ENCODE assay signal across 8 cellular contexts in the genomic region with DNA sequence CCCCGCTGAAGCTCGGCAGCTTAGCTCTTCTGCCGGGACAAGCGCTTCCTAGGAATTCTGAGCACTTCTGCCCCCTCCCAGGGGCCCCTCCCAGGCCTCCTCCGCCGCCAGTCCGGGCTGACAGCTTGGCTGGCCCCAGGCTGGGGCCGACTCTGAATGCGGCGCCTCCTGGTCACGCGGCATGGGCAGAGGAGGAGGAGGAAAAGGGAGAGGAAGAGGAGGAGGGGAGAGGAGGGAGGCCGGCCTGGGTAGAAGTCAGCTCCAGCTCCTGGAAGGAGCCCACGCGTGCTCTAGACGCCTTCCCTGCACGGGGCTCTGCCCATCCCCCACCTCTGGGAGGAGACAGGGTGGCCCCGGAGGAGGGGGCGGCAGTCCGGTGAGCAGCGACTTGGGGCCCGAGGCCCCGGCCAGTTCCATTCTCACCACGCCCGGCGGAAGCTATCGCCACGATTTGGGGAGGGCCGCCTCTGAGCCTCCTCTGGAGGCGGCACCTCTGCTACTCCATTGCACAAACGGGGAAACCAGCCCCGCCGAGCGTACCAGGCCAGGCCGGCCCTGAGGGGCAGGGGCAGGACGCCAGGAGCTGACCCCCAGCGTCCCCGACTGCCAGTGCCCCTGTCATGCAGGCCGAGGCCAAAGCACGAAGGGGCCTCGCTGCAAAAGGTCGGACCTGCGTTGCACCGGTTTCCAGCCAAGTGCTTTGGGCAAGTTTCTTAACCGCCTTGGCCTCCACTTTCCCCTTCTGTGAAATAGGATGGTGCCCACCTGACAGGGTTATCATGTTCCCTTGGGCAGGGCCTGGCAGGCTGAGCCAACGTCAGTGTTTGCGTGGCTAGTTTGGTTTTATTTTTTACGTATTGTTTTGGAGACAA. TPM values are rescaled to one million over a fixed set of nuclear protein-coding genes. Genes with fewer than 3 reads are reported as not detected.
DNase-seq lines count a peak whose midpoint lies in the region; ATAC-seq, FAIRE-seq and TF ChIP-seq lines count a peak whose summit lies in the region.

No MANE protein-coding gene starts in this region.

- H3K9ac ChIP-seq in HUES6 (ENCODE audit: low read length): peak overlapping the region; percentile 42
- H3K9ac ChIP-seq in HepG2 (ENCODE audit: insufficient read depth, low read depth, low read length): peak overlapping the region; percentile 48; the same call in 1 of the 2 replicates

- BruUV-seq in MCF 10A (replicated peaks; lab: Mats Ljungman, UMichigan) (no TSS peak), HepG2 (replicated peaks; lab: Mats Ljungman, UMichigan) (no TSS peak)

- TF ChIP-seq POLR2A in HepG2 (IDR thresholded peaks at IDR 0.05; ENCODE audit: insufficient read depth in 1 of 2, low read depth in 2 of 2, low read length in 2 of 2): no peak

- TF ChIP-seq CTCF in MCF 10A (IDR thresholded peaks at IDR 0.05; ENCODE audit: unreplicated experiment) (no peak), HepG2 (CRISPR knock-in tag; IDR thresholded peaks at IDR 0.05) (no peak), type B pancreatic cell (conservative IDR thresholded peaks at IDR 0.05) (no peak)

- H3K79me2 ChIP-seq in HepG2 (ENCODE audit: insufficient read depth, low read length): no peaks in the 10 kb centered on the region

- no peak for ATAC-seq in HepG2
- ATAC-seq in GM19351 (IDR thresholded peaks at IDR 0.05; ENCODE audit: unreplicated experiment): no peak
- no peak for ATAC-seq in HG02798 (IDR thresholded peaks at IDR 0.05; ENCODE audit: poor library complexity, unreplicated experiment)
- ATAC-seq in HG03342 (IDR thresholded peaks at IDR 0.05; ENCODE audit: unreplicated experiment): no peak

- peaks cover 9% of the 10 kb centered on the region for H3K27me3 Mint-ChIP-seq in MCF 10A (ENCODE audit: insufficient read depth, unreplicated experiment)
- peaks cover 26% of the 10 kb centered on the region for H3K27me3 Mint-ChIP-seq in type B pancreatic cell

- no peak overlapping the region for H3K27ac Mint-ChIP-seq in MCF 10A (ENCODE audit: low read depth, unreplicated experiment)
- H3K27ac Mint-ChIP-seq in type B pancreatic cell: peak overlapping the region; percentile 69

- H4K20me1 ChIP-seq in HepG2 (ENCODE audit: insufficient read depth, low read length): no peaks in the 10 kb centered on the region

- H3K36me3 ChIP-seq in HUES6 (ENCODE audit: control insufficient read depth, insufficient read depth, low read length): no peaks in the 10 kb centered on the region
- H3K36me3 ChIP-seq in HepG2 (replicated peaks in 1 of 2; ENCODE audit: control insufficient read depth in 1 of 2, insufficient read depth in 2 of 2, low read length in 2 of 2): no peaks in the 10 kb centered on the region

- CTCF ChIA-PET in MCF 10A (lab: Yijun Ruan, JAX) (interaction anchor here (0.5 to 3.3 kb wide), 3 partner anchors 29 to 83 kb away, joined by 3 to 17 read pairs (median 3); no protein-coding TSS in a partner anchor), HepG2 (lab: Yijun Ruan, JAX; ENCODE audit: low intra/inter-chr PET ratio, low total read pairs) (no interaction called here)

- peak overlapping the region; percentile 84 for H3K4me3 ChIP-seq in HUES6 (ENCODE audit: low read depth, low read length)
- H3K4me3 ChIP-seq in HepG2 (replicated peaks in 1 of 3; ENCODE audit: insufficient read depth in 1 of 3, low read depth in 2 of 3, low read length in 3 of 3): peak overlapping the region; percentile 15 to 72 (median 63); a peak in 4 of 6 replicates

- DNase-seq in AG08396 (ENCODE audit: low spot score) (peak; percentile 22), MCF 10A (ENCODE audit: unreplicated experiment) (no peak), HepG2 (ENCODE audit: low spot score) (no peak), type B pancreatic cell (ENCODE audit: extremely low spot score, unreplicated experiment) (no peak)

- H3K4me3 Mint-ChIP-seq in MCF 10A (ENCODE audit: unreplicated experiment) (peak overlapping the region; percentile 94), type B pancreatic cell (peak overlapping the region; percentile 85)

- H3K4me1 ChIP-seq in HUES6 (ENCODE audit: control insufficient read depth, insufficient read depth, low read length) (peaks cover 31% of the 10 kb centered on the region), HepG2 (ENCODE audit: insufficient read depth, low read length) (peaks cover 52% of the 10 kb centered on the region)

- H3K27ac ChIP-seq in HUES6 (ENCODE audit: low read depth, low read length): no peak overlapping the region
- H3K27ac ChIP-seq in HepG2 (ENCODE audit: extremely low read length, insufficient read depth, low read length): no peak overlapping the region

- H3K36me3 Mint-ChIP-seq in MCF 10A (ENCODE audit: insufficient read depth, unreplicated experiment) (no peaks in the 10 kb centered on the region), type B pancreatic cell (no peaks in the 10 kb centered on the region)

- H3K4me1 Mint-ChIP-seq in MCF 10A (ENCODE audit: insufficient read depth, unreplicated experiment) (peaks cover 9% of the 10 kb centered on the region), type B pancreatic cell (ENCODE audit: unreplicated experiment) (peaks cover 23% of the 10 kb centered on the region)

- H3K9me3 Mint-ChIP-seq in MCF 10A (ENCODE audit: unreplicated experiment) (no peaks in the 10 kb centered on the region), type B pancreatic cell (no peaks in the 10 kb centered on the region)

- POLR2A ChIA-PET in MCF 10A (lab: Yijun Ruan, JAX): interaction anchor here (1.2 kb wide), 1 partner anchor 237 kb away, joined by 3 read pairs; a partner anchor contains a TSS
- POLR2A ChIA-PET in HepG2 (lab: Yijun Ruan, JAX): no interaction called here

- TF ChIP-seq EP300 in HepG2 (IDR thresholded peaks at IDR 0.05; ENCODE audit: low read depth in 2 of 2, low read length in 2 of 2) (no peak), HepG2 (CRISPR knock-in tag; IDR thresholded peaks at IDR 0.05; ENCODE audit: borderline replicate concordance) (no peak)

- no peaks in the 10 kb centered on the region for H3K9me3 ChIP-seq in HUES6 (ENCODE audit: control insufficient read depth, insufficient read depth, low read depth, low read length)
- H3K9me3 ChIP-seq in HepG2 (ENCODE audit: low read length): no peaks in the 10 kb centered on the region

- FAIRE-seq in HepG2 (lab: Jason Lieb, UNC): no peak

- H2AFZ ChIP-seq in HepG2 (ENCODE audit: low read length): no peak overlapping the region

- WGBS in HepG2 (ENCODE audit: low lambda C conversion rate): 29% methylated on average over 14 of the region's 48 CpGs

- peaks cover 17% of the 10 kb centered on the region for H3K27me3 ChIP-seq in HUES6 (ENCODE audit: control insufficient read depth, insufficient read depth, low read length)
- no peaks in the 10 kb centered on the region for H3K27me3 ChIP-seq in HepG2 (ENCODE audit: control insufficient read depth in 1 of 2, insufficient read depth in 2 of 2, low read length in 2 of 2)

- in situ Hi-C loops in HepG2 (cut with HindIII; ENCODE audit: extremely low pct_ligation_motif_present, low pct_unique_long_range_greater_than_20kb): no loop called here

- no peak for TF ChIP-seq RAD21 in HepG2 (CRISPR knock-in tag; IDR thresholded peaks at IDR 0.05)

- intact Hi-C loops in MCF 10A (cut with micrococcal nuclease): loop anchor here (1.0 kb wide), 1 partner anchor 32 kb away; a partner anchor contains a TSS
- intact Hi-C loops in HepG2 (cut with micrococcal nuclease; ENCODE audit: unreplicated experiment): loop anchor here (2.0 kb wide), 1 partner anchor 33 kb away; a partner anchor contains a TSS

- peak overlapping the region; percentile 73 for H3K4me2 ChIP-seq in HepG2 (ENCODE audit: low read depth, low read length)

TF ChIP-seq in HepG2, 621 proteins besides CTCF, POLR2A, EP300 and RAD21 (continues in another document):
- TF ChIP-seq CBX1 (IDR thresholded peaks at IDR 0.05; ENCODE audit: low read depth): no peak
- no peak for TF ChIP-seq ZMYM3 (CRISPR knock-in tag; IDR thresholded peaks at IDR 0.05)
- no peak for TF ChIP-seq ZNF737 (CRISPR knock-in tag; IDR thresholded peaks at IDR 0.05; ENCODE audit: borderline replicate concordance)
- TF ChIP-seq, protein P1, sequence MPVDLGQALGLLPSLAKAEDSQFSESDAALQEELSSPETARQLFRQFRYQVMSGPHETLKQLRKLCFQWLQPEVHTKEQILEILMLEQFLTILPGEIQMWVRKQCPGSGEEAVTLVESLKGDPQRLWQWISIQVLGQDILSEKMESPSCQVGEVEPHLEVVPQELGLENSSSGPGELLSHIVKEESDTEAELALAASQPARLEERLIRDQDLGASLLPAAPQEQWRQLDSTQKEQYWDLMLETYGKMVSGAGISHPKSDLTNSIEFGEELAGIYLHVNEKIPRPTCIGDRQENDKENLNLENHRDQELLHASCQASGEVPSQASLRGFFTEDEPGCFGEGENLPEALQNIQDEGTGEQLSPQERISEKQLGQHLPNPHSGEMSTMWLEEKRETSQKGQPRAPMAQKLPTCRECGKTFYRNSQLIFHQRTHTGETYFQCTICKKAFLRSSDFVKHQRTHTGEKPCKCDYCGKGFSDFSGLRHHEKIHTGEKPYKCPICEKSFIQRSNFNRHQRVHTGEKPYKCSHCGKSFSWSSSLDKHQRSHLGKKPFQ (CRISPR knock-in tag; IDR thresholded peaks at IDR 0.05; ENCODE audit: insufficient replicate concordance): no peak

RNA-seq across cellular contexts. Expression of a gene that starts 31.6 kb away (rescaled TPM):
- total RNA-seq in MCF 10A (2022) (3.0 and 3.5 TPM in 2 replicates), HepG2 (2016; rRNA removed; fragmentation: Illumina TruSeq; extraction: Trizol) (46.9 and 50.6 TPM in 2 replicates), type B pancreatic cell (ENCODE audit: low replicate concordance) (12.0 and 13.5 TPM in 2 replicates)
- 38.2 and 42.8 TPM in 2 replicates for total RNA-seq in HepG2 (2016; cell fraction: cytosol; rRNA removed; fragmentation: Illumina TruSeq; extraction: Trizol; ENCODE audit: low read depth)
- total RNA-seq in HepG2 (2016; cell fraction: insoluble cytoplasmic fraction; rRNA removed; fragmentation: Illumina TruSeq; extraction: Trizol): 46.5 and 48.3 TPM in 2 replicates
- total RNA-seq in HepG2 (2016; cell fraction: membrane; rRNA removed; fragmentation: Illumina TruSeq; extraction: Trizol): 68.3 and 74.7 TPM in 2 replicates
- 25.8 and 26.1 TPM in 2 replicates for total RNA-seq in HepG2 (2016; cell fraction: nucleus; rRNA removed; fragmentation: Illumina TruSeq; extraction: Trizol)
- polyA plus RNA-seq in HepG2 (2011; rRNA removed): 12.4 and 16.0 TPM in 2 replicates
- 13.7 and 13.8 TPM in 2 replicates for polyA plus RNA-seq in HepG2 (2011; cell fraction: cytosol; rRNA removed)
- polyA plus RNA-seq in HepG2 (2011; cell fraction: nucleus; rRNA removed): 12.6 and 14.9 TPM in 2 replicates
- 9.4 and 15.3 TPM in 2 replicates for polyA plus RNA-seq in HepG2 (2012)
- polyA plus RNA-seq in HepG2 (2016; cell fraction: cytosol; fragmentation: Illumina TruSeq; extraction: Trizol; ENCODE audit: low read depth): 41.9 and 55.0 TPM in 2 replicates
- polyA plus RNA-seq in HepG2 (2016; cell fraction: insoluble cytoplasmic fraction; fragmentation: Illumina TruSeq; extraction: Trizol; ENCODE audit: low read depth): 48.2 and 54.2 TPM in 2 replicates
- 56.6 and 66.9 TPM in 2 replicates for polyA plus RNA-seq in HepG2 (2016; cell fraction: membrane; fragmentation: Illumina TruSeq; extraction: Trizol; ENCODE audit: low read depth)
- 46.3 and 47.1 TPM in 2 replicates for polyA plus RNA-seq in HepG2 (2016; cell fraction: nucleus; fragmentation: Illumina TruSeq; extraction: Trizol; ENCODE audit: insufficient read depth, low read depth)
- polyA minus RNA-seq in HepG2 (2011; rRNA and poly(A)+ RNA removed; ENCODE audit: low replicate concordance): 11.3 and 13.3 TPM in 2 replicates
- polyA minus RNA-seq in HepG2 (2011; cell fraction: cytosol; rRNA and poly(A)+ RNA removed): 6.7 and 7.8 TPM in 2 replicates
- polyA minus RNA-seq in HepG2 (2011; cell fraction: nucleus; rRNA and poly(A)+ RNA removed): 8.7 and 9.8 TPM in 2 replicates
